Comparison of ENCODE assay signal across 15 cellular contexts in genomic region chr16:88748364-88748763, GRCh38.
"Had no signal": no experiment of that assay in that cellular context is flagged by ENCODE, and none has a peak within 500 bp of the region (broad histone marks: within the 10 kb centered on the region; RNA-seq: fewer than 3 reads in every experiment).

No MANE protein-coding gene starts in this region.

- H3K36me3 Mint-ChIP-seq: activated naive CD4-positive, alpha-beta T cell treated with anti-CD3 and anti-CD28 coated beads, Interleukin-2, amount 50 U/mL, for 72 hours; natural killer cell had no signal

- H3K27ac ChIP-seq: cardiac muscle cell, hepatocyte, parathyroid adenoma, tibial nerve, VCaP had no signal

- H3K4me3 ChIP-seq: cardiac muscle cell, esophagus squamous epithelium, hepatocyte, tibial nerve had no signal

- H3K9me3 Mint-ChIP-seq: activated naive CD4-positive, alpha-beta T cell treated with anti-CD3 and anti-CD28 coated beads, Interleukin-2, amount 50 U/mL, for 72 hours; activated T-helper 1 cell treated with anti-CD3 and anti-CD28 coated beads, Interleukin-12 subunit alpha, Interleukin-12 subunit beta, Interleukin-2, Interleukin-4 antibody, amounts not matched to agents 30 ng/mL and 10 ng/mL and 1 ng/mL, durations not matched to agents 14 hours and 24 hours and 36 hours; natural killer cell had no signal

- DNase-seq: activated gamma-delta T cell treated with Interleukin-2 at 50 U/mL for 16 hours; activated T-cell treated with anti-CD3 and anti-CD28 coated beads for 4 hours; amniotic stem cell; esophagus squamous epithelium; natural killer cell; retina; stimulated activated CD4-positive, alpha-beta T cell treated with anti-CD3 and anti-CD28 coated beads, Interleukin-12 subunit alpha, Interleukin-12 subunit beta, amount 100 ng/mL, for 4 hours; T-helper 17 cell had no signal

- H3K79me2 ChIP-seq: hepatocyte, parathyroid adenoma had no signal

- H3K4me2 ChIP-seq: hepatocyte had no signal

- H2AFZ ChIP-seq: hepatocyte, parathyroid adenoma had no signal

- H3K4me3 Mint-ChIP-seq: activated T-helper 1 cell treated with anti-CD3 and anti-CD28 coated beads, Interleukin-12 subunit alpha, Interleukin-12 subunit beta, Interleukin-2, Interleukin-4 antibody, amounts not matched to agents 30 ng/mL and 10 ng/mL and 1 ng/mL, durations not matched to agents 14 hours and 24 hours and 36 hours; natural killer cell; T-helper 17 cell had no signal

- H3K27me3 Mint-ChIP-seq: T-helper 17 cell had no signal

- H3K27me3 ChIP-seq: cardiac muscle cell, esophagus squamous epithelium, hepatocyte, tibial nerve had no signal

- H3K9me3 ChIP-seq: esophagus squamous epithelium, tibial nerve had no signal

- H3K4me1 ChIP-seq: parathyroid adenoma had no signal

- H3K36me3 ChIP-seq: cardiac muscle cell had no signal

- H3K27ac Mint-ChIP-seq: activated T-helper 1 cell treated with anti-CD3 and anti-CD28 coated beads, Interleukin-12 subunit alpha, Interleukin-12 subunit beta, Interleukin-2, Interleukin-4 antibody, amounts not matched to agents 30 ng/mL and 10 ng/mL and 1 ng/mL, durations not matched to agents 14 hours and 24 hours and 36 hours; natural killer cell; T-helper 17 cell had no signal

- H3K9ac ChIP-seq: parathyroid adenoma had no signal
